Comparison of ENCODE assay signal across 9 cellular contexts in the genomic region with DNA sequence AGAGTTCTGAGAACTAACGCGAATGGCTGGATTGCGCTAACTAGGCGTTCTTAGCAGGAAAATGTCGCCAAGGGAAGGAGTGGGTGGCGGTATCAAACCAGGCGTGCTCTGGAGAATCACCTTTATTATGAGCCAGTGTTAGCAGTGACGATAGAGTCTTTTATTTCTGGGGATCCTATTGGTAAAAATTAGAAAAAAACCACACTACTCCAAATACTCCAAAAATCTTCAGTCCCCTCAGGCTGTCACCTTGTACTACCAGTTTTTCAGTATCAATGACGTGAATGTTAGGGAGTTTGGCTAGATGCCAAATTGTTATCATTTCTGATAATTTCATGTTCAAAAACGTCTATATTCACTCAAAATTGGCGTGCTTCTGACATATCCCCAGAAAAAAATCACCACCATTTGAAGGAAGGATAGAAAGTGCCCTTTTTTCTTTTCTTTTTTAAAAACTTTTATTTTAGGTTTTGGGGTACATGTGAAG. TPM values are rescaled to one million over a fixed set of nuclear protein-coding genes. Genes with fewer than 3 reads are reported as not detected.
DNase-seq lines count a peak whose midpoint lies in the region; ATAC-seq and TF ChIP-seq lines count a peak whose summit lies in the region.
"Had no signal": no experiment of that assay in that cellular context is flagged by ENCODE, and none has a peak within 500 bp of the region (broad histone marks: within the 10 kb centered on the region; RNA-seq: fewer than 3 reads in every experiment).

No MANE protein-coding gene starts in this region.

- CTCF ChIA-PET in CD4-positive, alpha-beta memory T cell (lab: Charles Lee; ENCODE audit: partially characterized antibody), result no interaction called here

- H3K4me1 ChIP-seq in CD4-positive, alpha-beta memory T cell (ENCODE audit: insufficient read depth, low read length), result peaks cover 8% of the 10 kb centered on the region

- peaks cover 18 to 23% of the 10 kb centered on the region in 2 donors for H3K27me3 Mint-ChIP-seq in CD4-positive, alpha-beta memory T cell
- H3K27me3 Mint-ChIP-seq in naive B cell, result no peaks in the 10 kb centered on the region

- intact Hi-C loops in CD4-positive, alpha-beta memory T cell (cut with micrococcal nuclease), result no loop called here

- H3K27ac Mint-ChIP-seq in CD4-positive, alpha-beta memory T cell, result no peak overlapping the region
- peak overlapping the region in 5 of 6 donors; percentile 72 to 98 (median 95) for H3K27ac Mint-ChIP-seq in naive B cell

- H3K4me3 ChIP-seq in CD4-positive, alpha-beta memory T cell (ENCODE audit: low read length in 2 of 2), result no peak overlapping the region

- ATAC-seq in naive B cell (ENCODE audit: low read depth in 2 of 2), result no peak
- no peak for ATAC-seq in GM21367 (IDR thresholded peaks at IDR 0.05; ENCODE audit: unreplicated experiment)
- no peak for ATAC-seq in omental fat pad (ENCODE audit: low FRiP score)
- ATAC-seq in left lobe of liver, result no peak
- ATAC-seq in HG02759 (IDR thresholded peaks at IDR 0.05; ENCODE audit: unreplicated experiment), result no peak

- POLR2A ChIA-PET in CD4-positive, alpha-beta memory T cell (lab: Charles Lee; ENCODE audit: partially characterized antibody), result no interaction called here

- H3K4me1 Mint-ChIP-seq in CD4-positive, alpha-beta memory T cell, result peaks cover 2 to 18% (median 9%) of the 10 kb centered on the region in 4 donors
- peaks cover 19 to 27% (median 22%) of the 10 kb centered on the region in 3 donors for H3K4me1 Mint-ChIP-seq in naive B cell

- TF ChIP-seq RAD21 in Ishikawa (IDR thresholded peaks at IDR 0.05; ENCODE audit: low read depth), result no peak

- peak overlapping the region in 7 of 8 donors; percentile 2 to 82 (median 64) for H3K4me3 Mint-ChIP-seq in CD4-positive, alpha-beta memory T cell
- peak overlapping the region in 7 of 8 donors; percentile 94 to 99 (median 98) for H3K4me3 Mint-ChIP-seq in naive B cell

- H3K36me3 ChIP-seq in CD4-positive, alpha-beta memory T cell (ENCODE audit: insufficient read depth, low read length), result no peaks in the 10 kb centered on the region

- H3K36me3 Mint-ChIP-seq in CD4-positive, alpha-beta memory T cell, result no peaks in the 10 kb centered on the region
- H3K36me3 Mint-ChIP-seq in naive B cell, result no peaks in the 10 kb centered on the region

- H3K9me3 ChIP-seq in CD4-positive, alpha-beta memory T cell (ENCODE audit: control insufficient read depth in 1 of 2, low read length in 2 of 2), result no peaks in the 10 kb centered on the region

- H3K27me3 ChIP-seq in CD4-positive, alpha-beta memory T cell (ENCODE audit: insufficient read depth, low read length), result peaks cover 7% of the 10 kb centered on the region

- H3K9me3 Mint-ChIP-seq in CD4-positive, alpha-beta memory T cell, result peaks cover 0 to 5% (median 0%) of the 10 kb centered on the region in 8 donors
- H3K9me3 Mint-ChIP-seq in naive B cell, result peaks cover 0 to 5% (median 0%) of the 10 kb centered on the region in 7 donors

- TF ChIP-seq CTCF in omental fat pad (IDR thresholded peaks at IDR 0.05), result no peak

- DNase-seq in CD4-positive, alpha-beta memory T cell, result no peak
- DNase-seq in caudate nucleus (lab: John Stamatoyannopoulos, UW) (no peak), naive B cell (no peak), omental fat pad (ENCODE audit: low spot score) (no peak), left lobe of liver (ENCODE audit: low spot score) (no peak)
- DNase-seq: kidney glomerular epithelial cell had no signal

- no peak for TF ChIP-seq EP300 in Ishikawa (IDR thresholded peaks at IDR 0.05; ENCODE audit: borderline replicate concordance)

- H3K27ac ChIP-seq in CD4-positive, alpha-beta memory T cell (ENCODE audit: low read depth, low read length), result no peak overlapping the region
- H3K27ac ChIP-seq in caudate nucleus (ENCODE audit: low read depth, low read length), result peak overlapping the region; percentile 91

TF ChIP-seq in Ishikawa, 13 proteins besides CTCF, POLR2A, EP300 and RAD21:
- TF ChIP-seq ZBTB7A (IDR thresholded peaks at IDR 0.05; ENCODE audit: low read depth) (no peak), TEAD4 (IDR thresholded peaks at IDR 0.05) (no peak), FOXM1 (IDR thresholded peaks at IDR 0.05; ENCODE audit: borderline replicate concordance, low read depth) (no peak), NFIC (IDR thresholded peaks at IDR 0.05) (0 out of 2 replicates have a peak, but pooled peaks have one; percentile 18), USF1 (IDR thresholded peaks at IDR 0.05) (no peak), YY1 (IDR thresholded peaks at IDR 0.05; ENCODE audit: low read depth) (no peak), CEBPB (IDR thresholded peaks at IDR 0.05) (no peak)

RNA-seq across cellular contexts. Expression of gene UGT8, which starts 1.5 kb away (rescaled TPM):
- under 1 TPM; 0.17 to 0.36 TPM for total RNA-seq in CD4-positive, alpha-beta memory T cell
- polyA plus RNA-seq in CD4-positive, alpha-beta memory T cell, result under 1 TPM in 1 of 2 donors, not detected in 1; 0.08 TPM
- polyA plus RNA-seq in naive B cell (ENCODE audit: low read depth in 6 of 6), result 10 to 100 TPM in 5 of 6 donors, 1 to 10 TPM in 1; 9.7 to 14.1 (median 11.5) TPM
- under 1 TPM in 2 of 4 donors, not detected in 2; 0.12 to 0.19 TPM for total RNA-seq in omental fat pad
- 0.15 TPM for total RNA-seq in left lobe of liver

Comparison
In these comparisons a context has a peak if more than half of its experiments do, and no peak if none do; other contexts are left out.
1. H3K27ac Mint-ChIP-seq: peak in naive B cell (5 of 6); none in CD4-positive, alpha-beta memory T cell (0 of 7).